In the genomic region with DNA sequence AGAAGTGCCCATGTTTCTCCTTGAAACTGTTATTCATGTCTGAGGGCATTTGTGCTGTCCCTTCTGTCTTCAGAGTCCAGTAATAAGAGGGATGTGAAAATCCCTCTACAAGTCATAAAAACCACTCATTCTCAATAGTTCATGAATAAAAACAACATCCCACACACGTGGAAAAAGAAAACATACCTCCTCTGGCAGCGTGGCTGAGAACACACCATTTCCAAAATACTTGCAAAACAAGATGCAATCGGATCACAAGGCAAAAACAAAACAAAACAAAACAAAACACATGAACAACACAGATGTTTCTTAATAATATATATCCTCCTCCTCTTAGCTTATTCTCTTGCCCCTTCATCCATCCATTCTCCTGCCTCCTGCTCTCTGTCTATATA, we compare ENCODE assay signal across 18 cellular contexts.
A peak's percentile ranks its signal among the peaks of the same experiment; 100 is the strongest.
DNase-seq lines count a peak whose midpoint lies in the region; ATAC-seq and TF ChIP-seq lines count a peak whose summit lies in the region.
"Had no signal": no experiment of that assay in that cellular context is flagged by ENCODE, and none has a peak within 500 bp of the region (broad histone marks: within the 10 kb centered on the region; RNA-seq: fewer than 3 reads in every experiment).

No MANE protein-coding gene starts in this region.

- TF ChIP-seq EP300 in transverse colon (IDR thresholded peaks at IDR 0.05; ENCODE audit: low read depth) = no peak

- H3K36me3 ChIP-seq in KMS-11 (ENCODE audit: insufficient read depth) = no peaks in the 10 kb centered on the region
- H3K36me3 ChIP-seq in transverse colon = no peaks in the 10 kb centered on the region

- no peaks in the 10 kb centered on the region for H3K79me2 ChIP-seq in KMS-11 (ENCODE audit: insufficient read depth, low read depth)

- TF ChIP-seq CTCF in KMS-11 (conservative IDR thresholded peaks at IDR 0.05; ENCODE audit: low read depth, low read length) (no peak), choroid plexus epithelial cell (conservative IDR thresholded peaks at IDR 0.05; ENCODE audit: low read depth, low read length) (no peak), transverse colon (IDR thresholded peaks at IDR 0.05) (no peak)

- no peak for TF ChIP-seq POLR2A in transverse colon (IDR thresholded peaks at IDR 0.05)

- in situ Hi-C loops in transverse colon (cut with MboI; ENCODE audit: low pct_ligation_motif_present in 1 of 4, low pct_unique_long_range_greater_than_20kb in 1 of 4, low sequenced_read_pairs in 3 of 4) = no loop called here

- no peaks in the 10 kb centered on the region for H4K20me1 ChIP-seq in KMS-11 (ENCODE audit: insufficient read depth)

- WGBS in transverse colon (ENCODE audit: low coverage in 1 of 2), 2 donors = 42 to 54% methylated on average over 3 of the region's 3 CpGs

- intact Hi-C loops in transverse colon (cut with DNase I; ENCODE audit: low total_unique reads) = no loop called here

- peak overlapping the region; percentile 65 for H3K27ac Mint-ChIP-seq in memory B cell
- H3K27ac Mint-ChIP-seq: activated naive CD4-positive, alpha-beta T cell treated with anti-CD3 and anti-CD28 coated beads, Interleukin-2, amount 10 ng/mL, durations not matched to agents 7 days and 5 days; natural killer cell treated with Interleukin-12 subunit alpha and Interleukin-12 subunit beta and Interleukin-15 and Interleukin-18, amount 100 ng/mL, for 72 hours; T-helper 17 cell had no signal

- no peak overlapping the region for H3K9ac ChIP-seq in KMS-11

- H2AFZ ChIP-seq in KMS-11 (ENCODE audit: low read depth) = no peak overlapping the region

- no peak overlapping the region for H3K4me3 ChIP-seq in KMS-11 (IDR thresholded peaks at IDR 0.05; ENCODE audit: insufficient read depth, low read depth, low read length)
- H3K4me3 ChIP-seq in choroid plexus epithelial cell (ENCODE audit: low read depth, low read length) = no peak overlapping the region
- no peak overlapping the region for H3K4me3 ChIP-seq in transverse colon

- H3K4me1 Mint-ChIP-seq in memory B cell = peaks cover 56% of the 10 kb centered on the region

- H3K27me3 ChIP-seq in KMS-11 (ENCODE audit: insufficient read depth, low read depth) (peaks cover 27% of the 10 kb centered on the region), transverse colon (no peaks in the 10 kb centered on the region)

- H3K9me3 ChIP-seq in transverse colon = no peaks in the 10 kb centered on the region

- no peak for ATAC-seq in memory B cell (ENCODE audit: low read depth)
- ATAC-seq: activated CD4-positive, CD25-positive, alpha-beta regulatory T cell treated with anti-CD3 and anti-CD28 coated beads, Interleukin-2, amount 50 U/mL, for 24 hours; natural killer cell treated with Interleukin-12 subunit alpha and Interleukin-12 subunit beta and Interleukin-15 and Interleukin-18, amount 100 ng/mL, for 72 hours; T-helper 17 cell had no signal

- DNase-seq in choroid plexus epithelial cell (ENCODE audit: low read depth) (peak; percentile 31), memory B cell (ENCODE audit: low spot score in 2 of 2) (no peak), transverse colon (no peak), LoVo (ENCODE audit: low spot score) (no peak), DMS79 (lab: John Stamatoyannopoulos, UW) (no peak), NCI-H446 (lab: John Stamatoyannopoulos, UW) (no peak)
- DNase-seq: activated CD8-positive, alpha-beta memory T cell treated with anti-CD3 and anti-CD28 coated beads, Interleukin-2, amount 50 U/mL, for 48 hours; activated naive CD4-positive, alpha-beta T cell treated with anti-CD3 and anti-CD28 coated beads, Interleukin-2, amount 10 ng/mL, durations not matched to agents 7 days and 5 days; cerebellar nuclear complex; DMS79 treated with DMSO at 0.1 percent for 48 hours; NCI-H1092; Right ventricle myocardium superior; stimulated activated CD4-positive, alpha-beta T cell treated with anti-CD3 and anti-CD28 coated beads, Interleukin-2, amount 100 ng/mL, for 24 hours; T-helper 17 cell had no signal

- H3K4me3 Mint-ChIP-seq in memory B cell = peak overlapping the region; percentile 80
- H3K4me3 Mint-ChIP-seq: activated naive CD4-positive, alpha-beta T cell treated with anti-CD3 and anti-CD28 coated beads, Interleukin-2, amount 10 ng/mL, durations not matched to agents 7 days and 5 days; natural killer cell treated with Interleukin-12 subunit alpha and Interleukin-12 subunit beta and Interleukin-15 and Interleukin-18, amount 100 ng/mL, for 72 hours; T-helper 17 cell had no signal

- no peaks in the 10 kb centered on the region for H3K9me3 Mint-ChIP-seq in memory B cell
- H3K9me3 Mint-ChIP-seq: activated naive CD4-positive, alpha-beta T cell treated with anti-CD3 and anti-CD28 coated beads, Interleukin-2, amount 10 ng/mL, durations not matched to agents 7 days and 5 days had no signal

- no peak overlapping the region for H3K27ac ChIP-seq in KMS-11
- peak overlapping the region in 3 of 4 donors; percentile 40 to 58 (median 50) for H3K27ac ChIP-seq in transverse colon
- H3K27ac ChIP-seq: C4-2B had no signal

- H3K4me2 ChIP-seq in KMS-11 = peak overlapping the region; percentile 92

- no peaks in the 10 kb centered on the region for H3K27me3 Mint-ChIP-seq in memory B cell
- H3K27me3 Mint-ChIP-seq: T-helper 17 cell had no signal

- H3K36me3 Mint-ChIP-seq in memory B cell = peaks cover 5% of the 10 kb centered on the region
- H3K36me3 Mint-ChIP-seq: activated naive CD4-positive, alpha-beta T cell treated with anti-CD3 and anti-CD28 coated beads, Interleukin-2, amount 10 ng/mL, durations not matched to agents 7 days and 5 days; natural killer cell treated with Interleukin-12 subunit alpha and Interleukin-12 subunit beta and Interleukin-15 and Interleukin-18, amount 100 ng/mL, for 72 hours had no signal

- peaks cover 32% of the 10 kb centered on the region for H3K4me1 ChIP-seq in KMS-11 (ENCODE audit: low read depth, poor library complexity, severe bottlenecking)
- peaks cover 16 to 74% (median 54%) of the 10 kb centered on the region in 4 donors for H3K4me1 ChIP-seq in transverse colon
